In genomic region chr17:81043319-81043724, GRCh38 we compare ENCODE assay signal across 11 cellular contexts. TPM values are rescaled to one million over a fixed set of nuclear protein-coding genes. Genes with fewer than 3 reads are reported as not detected.
DNase-seq lines count a peak whose midpoint lies in the region; ATAC-seq and TF ChIP-seq lines count a peak whose summit lies in the region.
"Had no signal": no experiment of that assay in that cellular context is flagged by ENCODE, and none has a peak within 500 bp of the region (broad histone marks: within the 10 kb centered on the region; RNA-seq: fewer than 3 reads in every experiment).

No MANE protein-coding gene starts in this region.

- H3K27me3 ChIP-seq in HUES64 (ENCODE audit: insufficient read depth, low read length) (no peaks in the 10 kb centered on the region), duodenal mucosa (ENCODE audit: control insufficient read depth in 1 of 2, insufficient read depth in 2 of 2, low read length in 2 of 2) (no peaks in the 10 kb centered on the region), lower lobe of right lung (ENCODE audit: low read depth) (no peaks in the 10 kb centered on the region), stomach smooth muscle (ENCODE audit: control insufficient read depth in 1 of 2, insufficient read depth in 2 of 2, low read length in 2 of 2) (no peaks in the 10 kb centered on the region)

- no peak for ATAC-seq in lower lobe of right lung
- ATAC-seq in GM19035 (IDR thresholded peaks at IDR 0.05; ENCODE audit: unreplicated experiment), result no peak

- H3K36me3 Mint-ChIP-seq in glutamatergic neuron (ENCODE audit: unreplicated experiment), result no peaks in the 10 kb centered on the region
- H3K36me3 Mint-ChIP-seq: activated naive CD8-positive, alpha-beta T cell treated with anti-CD3 and anti-CD28 coated beads, Interleukin-2, amount 10 ng/mL, durations not matched to agents 7 days and 5 days had no signal

- DNase-seq in lower lobe of right lung, result no peak
- DNase-seq in OCI-M1 (lab: John Stamatoyannopoulos, UW), result no peak
- no peak for DNase-seq in glutamatergic neuron
- DNase-seq in midbrain (lab: John Stamatoyannopoulos, UW), result no peak
- DNase-seq: activated naive CD8-positive, alpha-beta T cell treated with anti-CD3 and anti-CD28 coated beads, Interleukin-2, amount 10 ng/mL, durations not matched to agents 7 days and 5 days; DMS53; small intestine had no signal

- H3K36me3 ChIP-seq in HUES64 (ENCODE audit: insufficient read depth, low read length), result no peaks in the 10 kb centered on the region
- H3K36me3 ChIP-seq in duodenal mucosa (ENCODE audit: control insufficient read depth in 1 of 2, insufficient read depth in 2 of 2, low read length in 2 of 2), result no peaks in the 10 kb centered on the region
- H3K36me3 ChIP-seq in lower lobe of right lung, result peaks cover 7% of the 10 kb centered on the region
- H3K36me3 ChIP-seq in stomach smooth muscle (ENCODE audit: control insufficient read depth in 2 of 2, insufficient read depth in 2 of 2, low read length in 2 of 2), result no peaks in the 10 kb centered on the region

- no peak overlapping the region for H3K4me3 ChIP-seq in HUES64 (ENCODE audit: low read length)
- no peak overlapping the region for H3K4me3 ChIP-seq in duodenal mucosa (ENCODE audit: low read depth in 1 of 2, low read length in 2 of 2)
- H3K4me3 ChIP-seq in lower lobe of right lung, result peak overlapping the region; percentile 16
- H3K4me3 ChIP-seq in stomach smooth muscle (ENCODE audit: low read length in 2 of 2), result peak overlapping the region in 1 of 2 donors; percentile 22

- no peak overlapping the region for H3K9ac ChIP-seq in HUES64 (ENCODE audit: low read depth, low read length)
- H3K9ac ChIP-seq in duodenal mucosa (ENCODE audit: low read depth in 1 of 2, low read length in 2 of 2), result no peak overlapping the region
- no peak overlapping the region for H3K9ac ChIP-seq in stomach smooth muscle (ENCODE audit: low read length in 2 of 2)

- peaks cover 8% of the 10 kb centered on the region for H3K27me3 Mint-ChIP-seq in glutamatergic neuron (ENCODE audit: unreplicated experiment)
- H3K27me3 Mint-ChIP-seq: activated naive CD8-positive, alpha-beta T cell treated with anti-CD3 and anti-CD28 coated beads, Interleukin-2, amount 10 ng/mL, durations not matched to agents 7 days and 5 days had no signal

- WGBS in HUES64, result 94% methylated on average over 19 of the region's 19 CpGs

- H3K4me1 ChIP-seq in HUES64 (ENCODE audit: insufficient read depth, low read length), result peaks cover 4% of the 10 kb centered on the region; the same call in 1 of the 2 replicates
- H3K4me1 ChIP-seq in duodenal mucosa (ENCODE audit: control insufficient read depth in 1 of 2, insufficient read depth in 2 of 2, low read length in 2 of 2), result peaks cover 17 to 19% of the 10 kb centered on the region in 2 donors
- peaks cover 99% of the 10 kb centered on the region for H3K4me1 ChIP-seq in lower lobe of right lung
- peaks cover 88% of the 10 kb centered on the region for H3K4me1 ChIP-seq in stomach smooth muscle (ENCODE audit: control insufficient read depth, insufficient read depth, low read length)

- H3K4me1 Mint-ChIP-seq in glutamatergic neuron (ENCODE audit: low read depth, unreplicated experiment), result peaks cover 33% of the 10 kb centered on the region
- H3K4me1 Mint-ChIP-seq: activated naive CD8-positive, alpha-beta T cell treated with anti-CD3 and anti-CD28 coated beads, Interleukin-2, amount 10 ng/mL, durations not matched to agents 7 days and 5 days had no signal

- H3K27ac ChIP-seq in HUES64 (ENCODE audit: low read depth, low read length) (peak overlapping the region; percentile 49; the same call in 1 of the 2 replicates), duodenal mucosa (ENCODE audit: low read depth, low read length) (peak overlapping the region; percentile 30), lower lobe of right lung (peak overlapping the region; percentile 92), stomach smooth muscle (ENCODE audit: low read length) (peak overlapping the region; percentile 74)

- intact Hi-C loops in lower lobe of right lung (cut with DNase I), result no loop called here

- H3K9me3 ChIP-seq in HUES64 (ENCODE audit: insufficient read depth, low read depth, low read length), result no peaks in the 10 kb centered on the region
- no peaks in the 10 kb centered on the region for H3K9me3 ChIP-seq in duodenal mucosa (ENCODE audit: control insufficient read depth in 1 of 2, low read length in 2 of 2)
- no peaks in the 10 kb centered on the region for H3K9me3 ChIP-seq in lower lobe of right lung
- no peaks in the 10 kb centered on the region for H3K9me3 ChIP-seq in stomach smooth muscle (ENCODE audit: control insufficient read depth in 2 of 2, low read length in 2 of 2)

- H3K9me3 Mint-ChIP-seq in glutamatergic neuron (ENCODE audit: unreplicated experiment), result peaks cover 4% of the 10 kb centered on the region
- H3K9me3 Mint-ChIP-seq: activated naive CD8-positive, alpha-beta T cell treated with anti-CD3 and anti-CD28 coated beads, Interleukin-2, amount 10 ng/mL, durations not matched to agents 7 days and 5 days had no signal

- H3K27ac Mint-ChIP-seq in glutamatergic neuron (ENCODE audit: unreplicated experiment), result no peak overlapping the region
- H3K27ac Mint-ChIP-seq: activated naive CD8-positive, alpha-beta T cell treated with anti-CD3 and anti-CD28 coated beads, Interleukin-2, amount 10 ng/mL, durations not matched to agents 7 days and 5 days had no signal

- no peak overlapping the region for H3K4me3 Mint-ChIP-seq in glutamatergic neuron (ENCODE audit: unreplicated experiment)
- H3K4me3 Mint-ChIP-seq: activated naive CD8-positive, alpha-beta T cell treated with anti-CD3 and anti-CD28 coated beads, Interleukin-2, amount 10 ng/mL, durations not matched to agents 7 days and 5 days had no signal

- TF ChIP-seq CTCF in lower lobe of right lung (IDR thresholded peaks at IDR 0.05), result no peak
- no peak for TF ChIP-seq CTCF in glutamatergic neuron (IDR thresholded peaks at IDR 0.05; ENCODE audit: partially characterized antibody, unreplicated experiment)

RNA-seq across cellular contexts. Expression of gene BAIAP2, which starts 8.4 kb away (rescaled TPM):
- polyA plus RNA-seq in HUES64 (2013, experiment 1 of 2), result 14.3 TPM
- 13.9 TPM for polyA plus RNA-seq in HUES64 (2013, experiment 2 of 2)
- total RNA-seq in lower lobe of right lung (119 TPM), glutamatergic neuron (ENCODE audit: unreplicated experiment) (252 TPM)

RNA-seq across cellular contexts. Expression of gene CHMP6, which starts 51.7 kb away (rescaled TPM):
- polyA plus RNA-seq in HUES64 (2013, experiment 1 of 2), result 17.6 TPM
- polyA plus RNA-seq in HUES64 (2013, experiment 2 of 2), result 16.5 TPM
- total RNA-seq in lower lobe of right lung, result 28.8 TPM
- total RNA-seq in glutamatergic neuron (ENCODE audit: unreplicated experiment), result 24.3 TPM

Comparison
In these comparisons a context has a peak if more than half of its experiments do, and no peak if none do; other contexts are left out.
1. H3K27ac ChIP-seq: peak in every context shown above with its lines; median percentile 92 in lower lobe of right lung; 74 in stomach smooth muscle; 49 in HUES64; 30 in duodenal mucosa.